In the genomic region with DNA sequence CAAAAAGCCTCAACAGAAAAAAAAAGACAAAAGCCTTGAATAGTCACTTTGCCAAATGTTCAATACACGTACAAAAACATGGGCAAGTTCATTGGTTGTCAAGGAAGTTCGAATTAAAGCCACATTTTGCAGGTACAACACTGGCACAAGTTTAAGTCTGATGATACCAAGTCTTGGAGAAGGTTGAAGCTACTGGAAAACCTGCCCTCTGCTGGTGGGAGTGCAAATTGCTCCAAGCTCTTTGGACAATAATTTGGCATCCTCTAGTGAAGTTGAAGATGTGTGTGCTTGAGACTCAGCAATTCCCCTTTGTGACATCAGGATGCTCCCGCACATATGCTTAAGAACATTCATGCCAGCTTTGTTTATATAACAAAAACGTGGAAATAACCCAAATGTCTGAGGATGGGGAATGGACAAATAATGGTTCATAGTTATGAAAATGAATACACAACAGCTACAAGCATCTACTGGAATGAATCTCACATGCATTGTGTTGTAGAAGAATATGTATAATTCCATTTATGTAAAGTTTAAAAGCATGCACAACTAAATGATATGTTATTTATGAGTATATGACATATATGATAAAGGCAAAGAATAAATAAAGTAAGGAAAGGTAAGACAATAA, we compare ENCODE assay signal across 8 cellular contexts.
A peak's percentile ranks its signal among the peaks of the same experiment; 100 is the strongest.
DNase-seq lines count a peak whose midpoint lies in the region; ATAC-seq, FAIRE-seq and TF ChIP-seq lines count a peak whose summit lies in the region.

No MANE protein-coding gene starts in this region.

- no peak overlapping the region for H3K27ac ChIP-seq in fibroblast of lung (ENCODE audit: insufficient read depth, low read length)
- H3K27ac ChIP-seq in pancreas = no peak overlapping the region

- H3K36me3 ChIP-seq in fibroblast of lung (ENCODE audit: control insufficient read depth, insufficient read depth, low read length) = no peaks in the 10 kb centered on the region
- H3K36me3 ChIP-seq in pancreas = no peaks in the 10 kb centered on the region

- WGBS in pancreas, 2 donors = 4 to 5% methylated on average over 4 of the region's 4 CpGs

- no peak overlapping the region for H3K4me2 ChIP-seq in fibroblast of lung (ENCODE audit: extremely low read depth, insufficient read depth, low read length)

- H3K9ac ChIP-seq in fibroblast of lung (ENCODE audit: insufficient read depth, low read length) = no peak overlapping the region

- H3K4me3 ChIP-seq in fibroblast of lung (replicated peaks in 1 of 4; ENCODE audit: control extremely low read depth in 1 of 4, insufficient read depth in 1 of 4, low read depth in 3 of 4, low read length in 4 of 4) = no peak overlapping the region
- no peak overlapping the region for H3K4me3 ChIP-seq in pancreas

- H3K79me2 ChIP-seq in fibroblast of lung (ENCODE audit: control insufficient read depth, insufficient read depth, low read length) = no peaks in the 10 kb centered on the region

- H3K27ac Mint-ChIP-seq in activated CD8-positive, alpha-beta memory T cell treated with anti-CD3 and anti-CD28 coated beads, Interleukin-2, amount 10 ng/mL, durations not matched to agents 7 days and 5 days = no peak overlapping the region

- no peaks in the 10 kb centered on the region for H3K4me1 Mint-ChIP-seq in activated CD8-positive, alpha-beta memory T cell treated with anti-CD3 and anti-CD28 coated beads, Interleukin-2, amount 10 ng/mL, durations not matched to agents 7 days and 5 days

- intact Hi-C loops in pancreas (cut with DNase I) = loop anchor here in 2 of 3 donors (10.0 kb wide), 1 partner anchor 112 kb away; no protein-coding TSS in a partner anchor

- CTCF ChIA-PET in activated CD8-positive, alpha-beta memory T cell treated with anti-CD3 and anti-CD28 coated beads, Interleukin-2, amount 10 ng/mL, durations not matched to agents 7 days and 5 days (lab: Charles Lee) = interaction anchor here (0.9 to 1.3 kb wide), 7 partner anchors 15 to 650 kb away, joined by 3 to 6 read pairs (median 4); no protein-coding TSS in a partner anchor

- H3K4me1 ChIP-seq in fibroblast of lung (ENCODE audit: control insufficient read depth, extremely low read depth, insufficient read depth, low read length) (no peaks in the 10 kb centered on the region), pancreas (no peaks in the 10 kb centered on the region)

- H4K20me1 ChIP-seq in fibroblast of lung (ENCODE audit: control insufficient read depth, extremely low read depth, insufficient read depth, low read length) = no peaks in the 10 kb centered on the region

- H3K27me3 Mint-ChIP-seq in activated CD8-positive, alpha-beta memory T cell treated with anti-CD3 and anti-CD28 coated beads, Interleukin-2, amount 10 ng/mL, durations not matched to agents 7 days and 5 days = peaks cover 4% of the 10 kb centered on the region

- FAIRE-seq in pancreas (lab: Jason Lieb, UNC) = peak; percentile 54

- peak; percentile 63 for ATAC-seq in GM21528 (IDR thresholded peaks at IDR 0.05; ENCODE audit: low FRiP score, unreplicated experiment)
- no peak for ATAC-seq in activated CD8-positive, alpha-beta memory T cell treated with anti-CD3 and anti-CD28 coated beads, Interleukin-2, amount 10 ng/mL, durations not matched to agents 7 days and 5 days
- ATAC-seq in pancreas = peak; percentile 38 to 82 (median 68)
- no peak for ATAC-seq in GM21737 (IDR thresholded peaks at IDR 0.05; ENCODE audit: unreplicated experiment)
- no peak for ATAC-seq in GM21367 (IDR thresholded peaks at IDR 0.05; ENCODE audit: unreplicated experiment)

- H3K36me3 Mint-ChIP-seq in activated CD8-positive, alpha-beta memory T cell treated with anti-CD3 and anti-CD28 coated beads, Interleukin-2, amount 10 ng/mL, durations not matched to agents 7 days and 5 days = no peaks in the 10 kb centered on the region

- no peaks in the 10 kb centered on the region for H3K27me3 ChIP-seq in fibroblast of lung (ENCODE audit: control insufficient read depth, insufficient read depth, low read length)
- H3K27me3 ChIP-seq in pancreas = peaks cover 0 to 4% (median 0%) of the 10 kb centered on the region in 4 donors

- TF ChIP-seq CTCF in fibroblast of lung (conservative IDR thresholded peaks at IDR 0.05 in 1 of 2, IDR thresholded peaks at IDR 0.05 in 1 of 2; ENCODE audit: low read depth in 1 of 2, low read length in 2 of 2) = peak; percentile 61 to 62
- TF ChIP-seq CTCF in pancreas (IDR thresholded peaks at IDR 0.05) = peak; percentile 50 to 75 (median 68)

- no peaks in the 10 kb centered on the region for H3K9me3 ChIP-seq in fibroblast of lung (ENCODE audit: control insufficient read depth, insufficient read depth, low read depth, low read length)
- no peaks in the 10 kb centered on the region for H3K9me3 ChIP-seq in pancreas

- H3K9me3 Mint-ChIP-seq in activated CD8-positive, alpha-beta memory T cell treated with anti-CD3 and anti-CD28 coated beads, Interleukin-2, amount 10 ng/mL, durations not matched to agents 7 days and 5 days (ENCODE audit: low read depth) = no peaks in the 10 kb centered on the region

- H3K4me3 Mint-ChIP-seq in activated CD8-positive, alpha-beta memory T cell treated with anti-CD3 and anti-CD28 coated beads, Interleukin-2, amount 10 ng/mL, durations not matched to agents 7 days and 5 days = no peak overlapping the region

- DNase-seq in CMK (ENCODE audit: low read depth) (peak; percentile 17), NCI-H82 treated with DMSO at 0.1 percent for 48 hours (lab: John Stamatoyannopoulos, UW; ENCODE audit: unreplicated experiment) (peak; percentile 32), fibroblast of lung (ENCODE audit: low read depth in 2 of 2) (peak; percentile 10 to 17), pancreas (peak in 5 of 6 donors; percentile 31 to 81 (median 52))
- DNase-seq in activated CD8-positive, alpha-beta memory T cell treated with anti-CD3 and anti-CD28 coated beads, Interleukin-2, amount 10 ng/mL, durations not matched to agents 7 days and 5 days = peak; percentile 65

- H2AFZ ChIP-seq in fibroblast of lung (ENCODE audit: low read length) = no peak overlapping the region

Comparison
In these comparisons a context has a peak if more than half of its experiments do, and no peak if none do; other contexts are left out.
1. DNase-seq: peak in every context shown above with its lines; median percentile 65 in activated CD8-positive, alpha-beta memory T cell treated with anti-CD3 and anti-CD28 coated beads, Interleukin-2, amount 10 ng/mL, durations not matched to agents 7 days and 5 days; 52 in pancreas; 32 in NCI-H82 treated with DMSO at 0.1 percent for 48 hours; 17 in CMK; 14 in fibroblast of lung.
2. ATAC-seq: peak in GM21528 (single experiment) and pancreas (4 of 4); none in activated CD8-positive, alpha-beta memory T cell treated with anti-CD3 and anti-CD28 coated beads, Interleukin-2, amount 10 ng/mL, durations not matched to agents 7 days and 5 days (single experiment), GM21737 (single experiment) and GM21367 (single experiment).